Comparison of ENCODE assay signal across 1 cellular context in genomic region chr1:77652179-77652745, GRCh38.
TF ChIP-seq lines count a peak whose summit lies in the region.

No MANE protein-coding gene starts in this region.

TF ChIP-seq in IMR-90, 13 proteins besides CTCF, POLR2A, EP300 and RAD21 (continued from another document):
- TF ChIP-seq, protein P1, sequence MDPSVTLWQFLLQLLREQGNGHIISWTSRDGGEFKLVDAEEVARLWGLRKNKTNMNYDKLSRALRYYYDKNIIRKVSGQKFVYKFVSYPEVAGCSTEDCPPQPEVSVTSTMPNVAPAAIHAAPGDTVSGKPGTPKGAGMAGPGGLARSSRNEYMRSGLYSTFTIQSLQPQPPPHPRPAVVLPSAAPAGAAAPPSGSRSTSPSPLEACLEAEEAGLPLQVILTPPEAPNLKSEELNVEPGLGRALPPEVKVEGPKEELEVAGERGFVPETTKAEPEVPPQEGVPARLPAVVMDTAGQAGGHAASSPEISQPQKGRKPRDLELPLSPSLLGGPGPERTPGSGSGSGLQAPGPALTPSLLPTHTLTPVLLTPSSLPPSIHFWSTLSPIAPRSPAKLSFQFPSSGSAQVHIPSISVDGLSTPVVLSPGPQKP (IDR thresholded peaks at IDR 0.05; ENCODE audit: borderline replicate concordance, low read depth, low read length), result no peak
- TF ChIP-seq USF2 (IDR thresholded peaks at IDR 0.05; ENCODE audit: low read depth, low read length), result no peak
- no peak for TF ChIP-seq MAFK (IDR thresholded peaks at IDR 0.05; ENCODE audit: low read depth, low read length)
- no peak for TF ChIP-seq MAZ (IDR thresholded peaks at IDR 0.05; ENCODE audit: borderline replicate concordance, low read depth, low read length)
- no peak for TF ChIP-seq CHD1 (IDR thresholded peaks at IDR 0.05; ENCODE audit: low read depth, low read length)
- no peak for TF ChIP-seq MXI1 (IDR thresholded peaks at IDR 0.05; ENCODE audit: borderline replicate concordance, low read depth, low read length)
- TF ChIP-seq CEBPB (IDR thresholded peaks at IDR 0.05; ENCODE audit: low read depth, low read length), result no peak
